In genomic region chr1:75396258-75396657, GRCh38 we compare ENCODE assay signal across 31 cellular contexts.
"Had no signal": no experiment of that assay in that cellular context is flagged by ENCODE, and none has a peak within 500 bp of the region (broad histone marks: within the 10 kb centered on the region; RNA-seq: fewer than 3 reads in every experiment).

No MANE protein-coding gene starts in this region.

- H3K27me3 Mint-ChIP-seq: activated CD4-positive, alpha-beta T cell treated with anti-CD3 and anti-CD28 coated beads for 36 hours; activated CD4-positive, alpha-beta T cell treated with anti-CD3 and anti-CD28 coated beads, Interleukin-2, amount 10 ng/mL, durations not matched to agents 7 days and 5 days; activated naive CD8-positive, alpha-beta T cell treated with anti-CD3 and anti-CD28 coated beads, Interleukin-2, amount 10 ng/mL, durations not matched to agents 7 days and 5 days; central memory CD8-positive, alpha-beta T cell had no signal

- H2AFZ ChIP-seq: PC-9 had no signal

- H3K27ac ChIP-seq: ascending aorta, cardiac muscle cell, colonic mucosa, PC-9, RWPE1 had no signal

- H3K4me3 Mint-ChIP-seq: activated CD4-positive, alpha-beta T cell treated with anti-CD3 and anti-CD28 coated beads for 36 hours; activated CD4-positive, alpha-beta T cell treated with anti-CD3 and anti-CD28 coated beads, Interleukin-2, amount 10 ng/mL, durations not matched to agents 7 days and 5 days; activated CD8-positive, alpha-beta T cell treated with anti-CD3 and anti-CD28 coated beads, Interleukin-2, amount 10 ng/mL, durations not matched to agents 7 days and 5 days; activated naive CD4-positive, alpha-beta T cell treated with anti-CD3 and anti-CD28 coated beads, Interleukin-2, amount 50 U/mL, for 24 hours; activated naive CD8-positive, alpha-beta T cell treated with anti-CD3 and anti-CD28 coated beads, Interleukin-2, amount 10 ng/mL, durations not matched to agents 7 days and 5 days; activated T-cell treated with anti-CD3 and anti-CD28 coated beads, Interleukin-2, amount 50 U/mL, for 24 hours; central memory CD8-positive, alpha-beta T cell; T-helper 1 cell treated with Interleukin-12 subunit alpha and Interleukin-12 subunit beta and Interleukin-4 antibody, amounts not matched to agents 30 μg/mL and 1 μg/mL, for 36 hours; T-helper 2 cell treated with Interferon-gamma antibody and Interleukin-4, amounts not matched to agents 5 μg/mL and 100 μg/mL, for 36 hours had no signal

- H3K9me3 Mint-ChIP-seq: activated CD4-positive, alpha-beta T cell treated with anti-CD3 and anti-CD28 coated beads, Interleukin-2, amount 10 ng/mL, durations not matched to agents 7 days and 5 days; activated T-cell treated with anti-CD3 and anti-CD28 coated beads, Interleukin-2, amount 50 U/mL, for 24 hours; T-helper 1 cell treated with Interleukin-12 subunit alpha and Interleukin-12 subunit beta and Interleukin-4 antibody, amounts not matched to agents 30 μg/mL and 1 μg/mL, for 36 hours; T-helper 2 cell treated with Interferon-gamma antibody and Interleukin-4, amounts not matched to agents 5 μg/mL and 100 μg/mL, for 36 hours had no signal

- H3K4me1 Mint-ChIP-seq: activated CD4-positive, alpha-beta T cell treated with anti-CD3 and anti-CD28 coated beads for 36 hours; activated CD4-positive, alpha-beta T cell treated with anti-CD3 and anti-CD28 coated beads, Interleukin-2, amount 10 ng/mL, durations not matched to agents 7 days and 5 days; activated naive CD4-positive, alpha-beta T cell treated with anti-CD3 and anti-CD28 coated beads, Interleukin-2, amount 50 U/mL, for 24 hours; central memory CD8-positive, alpha-beta T cell had no signal

- H3K36me3 ChIP-seq: ascending aorta, cardiac muscle cell, colonic mucosa, MG63 had no signal

- H3K27ac Mint-ChIP-seq: activated CD4-positive, alpha-beta T cell treated with anti-CD3 and anti-CD28 coated beads for 36 hours; activated CD4-positive, alpha-beta T cell treated with anti-CD3 and anti-CD28 coated beads, Interleukin-2, amount 10 ng/mL, durations not matched to agents 7 days and 5 days; activated CD8-positive, alpha-beta T cell treated with anti-CD3 and anti-CD28 coated beads, Interleukin-2, amount 10 ng/mL, durations not matched to agents 7 days and 5 days; activated naive CD4-positive, alpha-beta T cell treated with anti-CD3 and anti-CD28 coated beads, Interleukin-2, amount 50 U/mL, for 24 hours; activated naive CD8-positive, alpha-beta T cell treated with anti-CD3 and anti-CD28 coated beads, Interleukin-2, amount 10 ng/mL, durations not matched to agents 7 days and 5 days; activated T-cell treated with anti-CD3 and anti-CD28 coated beads, Interleukin-2, amount 50 U/mL, for 24 hours; activated T-helper 2 cell treated with anti-CD3 and anti-CD28 coated beads, Interferon-gamma antibody, Interleukin-2, Interleukin-4, amounts not matched to agents 10 μg/mL and 5 μg/mL and 100 μg/mL, durations not matched to agents 14 hours and 24 hours and 36 hours; T-helper 1 cell treated with Interleukin-12 subunit alpha and Interleukin-12 subunit beta and Interleukin-4 antibody, amounts not matched to agents 30 μg/mL and 1 μg/mL, for 36 hours; T-helper 2 cell treated with Interferon-gamma antibody and Interleukin-4, amounts not matched to agents 5 μg/mL and 100 μg/mL, for 36 hours had no signal

- H3K4me3 ChIP-seq: ascending aorta, cardiac muscle cell, colonic mucosa, MG63, PC-9 had no signal

- H3K4me2 ChIP-seq: PC-9 had no signal

- H3K27me3 ChIP-seq: ascending aorta, cardiac muscle cell, colonic mucosa, MG63 had no signal

- FAIRE-seq: RCC 7860, TTC549 had no signal

- H3K36me3 Mint-ChIP-seq: activated naive CD4-positive, alpha-beta T cell treated with anti-CD3 and anti-CD28 coated beads, Interleukin-2, amount 50 U/mL, for 24 hours; activated naive CD8-positive, alpha-beta T cell treated with anti-CD3 and anti-CD28 coated beads, Interleukin-2, amount 10 ng/mL, durations not matched to agents 7 days and 5 days had no signal

- H3K4me1 ChIP-seq: ascending aorta, colonic mucosa had no signal

- ATAC-seq: activated CD4-positive, alpha-beta T cell treated with anti-CD3 and anti-CD28 coated beads for 36 hours; activated CD8-positive, alpha-beta T cell treated with anti-CD3 and anti-CD28 coated beads, Interleukin-2, amount 10 ng/mL, durations not matched to agents 7 days and 5 days; Right ventricle myocardium inferior had no signal

- H3K9me3 ChIP-seq: colonic mucosa, MG63 had no signal

- DNase-seq: activated CD4-positive, alpha-beta T cell treated with anti-CD3 and anti-CD28 coated beads for 36 hours; activated CD4-positive, alpha-beta T cell treated with anti-CD3 and anti-CD28 coated beads, Interleukin-2, amount 10 ng/mL, durations not matched to agents 7 days and 5 days; activated CD4-positive, alpha-beta T cell treated with anti-CD3 and anti-CD28 coated beads, Interleukin-2, amount 50 U/mL, for 48 hours; activated CD8-positive, alpha-beta T cell treated with anti-CD3 and anti-CD28 coated beads, Interleukin-2, amount 10 ng/mL, durations not matched to agents 7 days and 5 days; activated gamma-delta T cell; activated naive CD4-positive, alpha-beta T cell treated with Interleukin-2 at 50 U/mL for 16 hours; activated naive CD8-positive, alpha-beta T cell treated with anti-CD3 and anti-CD28 coated beads, Interleukin-2, amount 10 ng/mL, durations not matched to agents 7 days and 5 days; activated T-cell treated with anti-CD3 and anti-CD28 coated beads, Interleukin-2, amount 50 U/mL, for 24 hours; amygdala; colonic mucosa; Karpas-422; MG63; NCI-H1092 treated with DMSO at 0.1 percent for 48 hours; NCI-H146; NCI-H187; NCI-H2081; NCI-H345; NCI-H524 treated with DMSO at 0.1 percent for 48 hours; NK-92 treated with Interleukin-12 subunit alpha and Interleukin-12 subunit beta, amount 100 ng/mL, for 24 hours; PC-9 had no signal
